In the genomic region with DNA sequence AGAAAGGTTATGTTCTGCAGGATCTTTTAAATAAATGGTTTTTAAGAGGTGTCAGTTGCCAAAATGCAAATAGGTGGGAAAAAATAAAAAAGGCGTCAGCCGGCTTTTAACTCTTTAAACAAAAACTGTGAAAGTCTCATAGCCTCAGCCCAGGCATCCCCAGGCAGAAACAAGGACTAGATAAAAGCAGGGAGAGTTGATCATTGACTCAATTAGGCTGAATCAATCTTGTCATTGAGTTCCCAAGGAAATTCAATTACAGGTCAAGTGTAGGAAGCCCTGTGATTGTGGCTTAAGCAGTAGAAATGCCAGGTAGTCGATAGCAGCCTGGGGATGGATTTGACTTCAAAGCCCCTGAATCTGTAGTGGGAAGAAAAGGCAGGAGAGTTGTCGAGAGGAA, we compare ENCODE assay signal across 41 cellular contexts. TPM values are rescaled to one million over a fixed set of nuclear protein-coding genes. Genes with fewer than 3 reads are reported as not detected.
"Had no signal": no experiment of that assay in that cellular context is flagged by ENCODE, and none has a peak within 500 bp of the region (broad histone marks: within the 10 kb centered on the region; RNA-seq: fewer than 3 reads in every experiment).

No MANE protein-coding gene starts in this region.

- H3K27ac Mint-ChIP-seq: activated naive CD4-positive, alpha-beta T cell treated with anti-CD3 and anti-CD28 coated beads for 36 hours; activated naive CD4-positive, alpha-beta T cell treated with anti-CD3 and anti-CD28 coated beads, Interleukin-2, amount 50 U/mL, for 24 hours; activated naive CD4-positive, alpha-beta T cell treated with anti-CD3 and anti-CD28 coated beads, Interleukin-2, amount 50 U/mL, for 72 hours; activated naive CD8-positive, alpha-beta T cell; activated naive CD8-positive, alpha-beta T cell treated with anti-CD3 and anti-CD28 coated beads for 36 hours; activated naive CD8-positive, alpha-beta T cell treated with anti-CD3 and anti-CD28 coated beads, Interleukin-2, amount 10 ng/mL, durations not matched to agents 7 days and 5 days; activated naive CD8-positive, alpha-beta T cell treated with anti-CD3 and anti-CD28 coated beads, Interleukin-2, amount 50 U/mL, for 24 hours; activated T-cell treated with anti-CD3 and anti-CD28 coated beads, Interleukin-2, amount 50 U/mL, for 24 hours; activated T-cell treated with anti-CD3 and anti-CD28 coated beads, Interleukin-2, amount 50 U/mL, for 72 hours; activated T-helper 1 cell treated with anti-CD3 and anti-CD28 coated beads, Interleukin-12 subunit alpha, Interleukin-12 subunit beta, Interleukin-2, Interleukin-4 antibody, amounts not matched to agents 30 ng/mL and 10 ng/mL and 1 ng/mL, durations not matched to agents 14 hours and 24 hours and 36 hours; activated T-helper 17 cell treated with anti-CD3 and anti-CD28 coated beads, Interleukin-2, amount 50 U/mL, for 72 hours; activated T-helper 2 cell treated with anti-CD3 and anti-CD28 coated beads, Interferon-gamma antibody, Interleukin-2, Interleukin-4, amounts not matched to agents 10 μg/mL and 5 μg/mL and 100 μg/mL, durations not matched to agents 14 hours and 24 hours and 36 hours; brain had no signal

- H3K36me3 Mint-ChIP-seq: brain had no signal

- DNase-seq: activated effector memory CD4-positive, alpha-beta T cell treated with anti-CD3 and anti-CD28 coated beads, Interleukin-2, amount 50 U/mL, for 16 hours; activated effector memory CD4-positive, alpha-beta T cell treated with Interleukin-2 at 50 U/mL for 16 hours; activated gamma-delta T cell; activated gamma-delta T cell treated with Interleukin-2 at 50 U/mL for 16 hours; activated naive CD4-positive, alpha-beta T cell; activated naive CD4-positive, alpha-beta T cell treated with anti-CD3 and anti-CD28 coated beads for 36 hours; activated naive CD4-positive, alpha-beta T cell treated with Interleukin-2 at 50 U/mL for 16 hours; activated naive CD8-positive, alpha-beta T cell treated with anti-CD3 and anti-CD28 coated beads for 36 hours; activated naive CD8-positive, alpha-beta T cell treated with anti-CD3 and anti-CD28 coated beads, Interleukin-2, amount 10 ng/mL, durations not matched to agents 7 days and 5 days; activated naive CD8-positive, alpha-beta T cell treated with anti-CD3 and anti-CD28 coated beads, Interleukin-2, amount 50 U/mL, for 24 hours; activated T-cell treated with anti-CD3 and anti-CD28 coated beads for 4 hours; activated T-cell treated with anti-CD3 and anti-CD28 coated beads, Interleukin-2, amount 50 U/mL, for 1 hour; activated T-cell treated with anti-CD3 and anti-CD28 coated beads, Interleukin-2, amount 50 U/mL, for 24 hours; activated T-cell treated with anti-CD3 and anti-CD28 coated beads, Interleukin-2, amount 50 U/mL, for 4 hours; activated T-cell treated with anti-CD3 and anti-CD28 coated beads, Interleukin-2, amount 50 U/mL, for 48 hours; activated T-cell treated with anti-CD3 and anti-CD28 coated beads, Interleukin-2, amount 50 U/mL, for 72 hours; adrenal gland; amniotic stem cell; amygdala; anterior cingulate cortex; aorta; body of pancreas; brain microvascular endothelial cell; caudate nucleus; central memory CD4-positive, alpha-beta T cell; cerebellar nuclear complex had no signal

- H3K9me3 ChIP-seq: adrenal gland had no signal

- H3K4me1 Mint-ChIP-seq: activated naive CD4-positive, alpha-beta T cell treated with anti-CD3 and anti-CD28 coated beads, Interleukin-2, amount 50 U/mL, for 24 hours; activated naive CD8-positive, alpha-beta T cell treated with anti-CD3 and anti-CD28 coated beads for 36 hours; activated naive CD8-positive, alpha-beta T cell treated with anti-CD3 and anti-CD28 coated beads, Interleukin-2, amount 10 ng/mL, durations not matched to agents 7 days and 5 days; activated naive CD8-positive, alpha-beta T cell treated with anti-CD3 and anti-CD28 coated beads, Interleukin-2, amount 50 U/mL, for 24 hours; activated T-helper 17 cell treated with anti-CD3 and anti-CD28 coated beads, Interleukin-2, amount 50 U/mL, for 72 hours; brain; central memory CD8-positive, alpha-beta T cell had no signal

- H3K4me3 Mint-ChIP-seq: activated naive CD4-positive, alpha-beta T cell treated with anti-CD3 and anti-CD28 coated beads for 36 hours; activated naive CD4-positive, alpha-beta T cell treated with anti-CD3 and anti-CD28 coated beads, Interleukin-2, amount 50 U/mL, for 24 hours; activated naive CD8-positive, alpha-beta T cell; activated naive CD8-positive, alpha-beta T cell treated with anti-CD3 and anti-CD28 coated beads for 36 hours; activated naive CD8-positive, alpha-beta T cell treated with anti-CD3 and anti-CD28 coated beads, Interleukin-2, amount 10 ng/mL, durations not matched to agents 7 days and 5 days; activated naive CD8-positive, alpha-beta T cell treated with anti-CD3 and anti-CD28 coated beads, Interleukin-2, amount 50 U/mL, for 24 hours; activated T-cell treated with anti-CD3 and anti-CD28 coated beads, Interleukin-2, amount 50 U/mL, for 24 hours; activated T-cell treated with anti-CD3 and anti-CD28 coated beads, Interleukin-2, amount 50 U/mL, for 4 hours; activated T-cell treated with anti-CD3 and anti-CD28 coated beads, Interleukin-2, amount 50 U/mL, for 72 hours; activated T-helper 1 cell treated with anti-CD3 and anti-CD28 coated beads, Interleukin-12 subunit alpha, Interleukin-12 subunit beta, Interleukin-2, Interleukin-4 antibody, amounts not matched to agents 30 ng/mL and 10 ng/mL and 1 ng/mL, durations not matched to agents 14 hours and 24 hours and 36 hours; activated T-helper 17 cell treated with anti-CD3 and anti-CD28 coated beads, Interleukin-2, amount 50 U/mL, for 72 hours; brain; central memory CD8-positive, alpha-beta T cell had no signal

- H3K4me3 ChIP-seq: adrenal gland, ascending aorta, body of pancreas, breast epithelium, cardiac muscle cell had no signal

- H3K36me3 ChIP-seq: adrenal gland, ascending aorta, brain microvascular endothelial cell, breast epithelium, cardiac muscle cell had no signal

- H3K27ac ChIP-seq: adrenal gland, ascending aorta, body of pancreas, brain microvascular endothelial cell, breast epithelium, cardiac muscle cell had no signal

- H3K27me3 ChIP-seq: adrenal gland, ascending aorta, body of pancreas, brain microvascular endothelial cell, breast epithelium, cardiac muscle cell had no signal

- H3K27me3 Mint-ChIP-seq: activated naive CD4-positive, alpha-beta T cell treated with anti-CD3 and anti-CD28 coated beads, Interleukin-2, amount 50 U/mL, for 24 hours; activated naive CD8-positive, alpha-beta T cell; activated naive CD8-positive, alpha-beta T cell treated with anti-CD3 and anti-CD28 coated beads for 36 hours had no signal

- H3K4me1 ChIP-seq: adrenal gland, ascending aorta, body of pancreas, breast epithelium had no signal

RNA-seq across cellular contexts. Expression of a gene that starts 30.8 kb away (rescaled TPM):
- total RNA-seq: activated naive CD4-positive, alpha-beta T cell treated with anti-CD3 and anti-CD28 coated beads for 36 hours; activated naive CD8-positive, alpha-beta T cell treated with anti-CD3 and anti-CD28 coated beads for 36 hours; activated naive CD8-positive, alpha-beta T cell treated with anti-CD3 and anti-CD28 coated beads, Interleukin-2, amount 10 ng/mL, durations not matched to agents 7 days and 5 days; activated T-helper 1 cell treated with anti-CD3 and anti-CD28 coated beads, Interleukin-12 subunit alpha, Interleukin-12 subunit beta, Interleukin-2, Interleukin-4 antibody, amounts not matched to agents 30 ng/mL and 10 ng/mL and 1 ng/mL, durations not matched to agents 14 hours and 24 hours and 36 hours; activated T-helper 2 cell treated with anti-CD3 and anti-CD28 coated beads, Interferon-gamma antibody, Interleukin-2, Interleukin-4, amounts not matched to agents 10 μg/mL and 5 μg/mL and 100 μg/mL, durations not matched to agents 14 hours and 24 hours and 36 hours; adrenal gland; aorta; ascending aorta; astrocyte; body of pancreas; bronchial epithelial cell; cerebellum; chondrocyte had no signal
- polyA plus RNA-seq: adrenal gland, aorta had no signal

RNA-seq across cellular contexts. Expression of a gene that starts 42.0 kb away (rescaled TPM):
- total RNA-seq: ascending aorta had no signal
